Comparison of ENCODE assay signal across 9 cellular contexts in the genomic region with DNA sequence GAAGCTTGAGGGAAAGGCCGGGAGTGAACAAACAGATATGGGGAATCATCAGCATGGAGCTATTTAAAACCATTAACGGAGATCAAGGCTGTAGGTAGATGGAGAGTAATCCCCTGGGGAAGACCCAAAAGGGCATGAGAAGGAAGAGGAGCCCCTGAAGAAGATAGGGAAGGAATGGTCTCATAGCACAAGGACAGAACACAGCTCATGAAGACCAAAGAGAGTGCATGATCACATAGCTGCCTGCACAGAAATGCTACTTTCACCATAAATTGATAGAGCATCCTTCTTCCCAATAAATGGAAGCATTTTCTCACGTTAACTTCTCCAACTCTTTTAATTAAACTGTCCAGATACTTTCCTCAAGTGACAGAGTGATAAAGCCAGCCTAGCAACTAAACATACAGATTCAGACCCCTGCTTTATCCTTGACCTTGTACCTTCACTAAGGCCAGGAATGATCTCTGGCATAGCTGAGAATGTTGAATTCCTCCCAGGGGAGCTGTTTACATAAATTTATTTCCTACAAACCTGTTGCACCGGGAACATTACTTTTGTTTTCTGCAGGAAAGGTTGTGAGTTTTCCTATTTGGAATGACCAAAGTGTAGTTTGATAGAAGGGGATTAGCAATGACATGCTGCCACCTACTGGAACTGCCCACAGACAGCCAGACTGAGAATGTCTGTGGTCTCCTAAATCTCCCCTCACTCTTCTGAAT.
DNase-seq lines count a peak whose midpoint lies in the region; ATAC-seq, FAIRE-seq and TF ChIP-seq lines count a peak whose summit lies in the region.
"Had no signal": no experiment of that assay in that cellular context is flagged by ENCODE, and none has a peak within 500 bp of the region (broad histone marks: within the 10 kb centered on the region; RNA-seq: fewer than 3 reads in every experiment).

No MANE protein-coding gene starts in this region.

- intact Hi-C loops in GM12878 (cut with micrococcal nuclease; ENCODE audit: unreplicated experiment): no loop called here
- intact Hi-C loops in CD8-positive, alpha-beta T cell (cut with DNase I, micrococcal nuclease): no loop called here

- TF ChIP-seq EP300 in GM12878 (IDR thresholded peaks at IDR 0.05; ENCODE audit: borderline replicate concordance in 1 of 2, control insufficient read depth in 1 of 2, low read depth in 2 of 2, low read length in 2 of 2): no peak

- no peaks in the 10 kb centered on the region for H3K27me3 Mint-ChIP-seq in natural killer cell treated with Interleukin-12 subunit alpha and Interleukin-12 subunit beta and Interleukin-15 and Interleukin-18, amount 100 ng/mL, for 72 hours
- no peaks in the 10 kb centered on the region for H3K27me3 Mint-ChIP-seq in CD8-positive, alpha-beta T cell (ENCODE audit: low read depth)
- H3K27me3 Mint-ChIP-seq: activated B cell treated with CpG ODN at 0.5 μM for 24 hours had no signal

- peaks cover 0 to 4% of the 10 kb centered on the region in 2 donors for H3K4me1 Mint-ChIP-seq in natural killer cell treated with Interleukin-12 subunit alpha and Interleukin-12 subunit beta and Interleukin-15 and Interleukin-18, amount 100 ng/mL, for 72 hours (ENCODE audit: low read depth in 2 of 2)
- H3K4me1 Mint-ChIP-seq in CD8-positive, alpha-beta T cell (ENCODE audit: low read depth): no peaks in the 10 kb centered on the region
- H3K4me1 Mint-ChIP-seq: activated B cell treated with CpG ODN at 0.5 μM for 24 hours had no signal

- H3K27ac ChIP-seq in GM12878 (ENCODE audit: control insufficient read depth, insufficient read depth): no peak overlapping the region
- H3K27ac ChIP-seq in CD8-positive, alpha-beta T cell (ENCODE audit: low read depth, low read length): no peak overlapping the region

- H3K9ac ChIP-seq in GM12878 (ENCODE audit: control insufficient read depth, insufficient read depth, low read length): no peak overlapping the region

- CTCF ChIA-PET in GM12878 (lab: Yijun Ruan, JAX): interaction anchor here (1.0 to 2.0 kb wide), 3 partner anchors 8 to 16 kb away, joined by 3 to 7 read pairs (median 3); no protein-coding TSS in a partner anchor
- CTCF ChIA-PET in CD8-positive, alpha-beta T cell (lab: Charles Lee): no interaction called here

- H3K79me2 ChIP-seq in GM12878 (ENCODE audit: control insufficient read depth, insufficient read depth, low read length): no peaks in the 10 kb centered on the region

- no peak for TF ChIP-seq POLR2A in GM12878 (IDR thresholded peaks at IDR 0.05; ENCODE audit: low read depth, low read length)

- WGBS in GM12878 (ENCODE audit: insufficient coverage, insufficient replicate concordance, low lambda C conversion rate, missing lambda C conversion rate): 39% methylated on average over 4 of the region's 4 CpGs

- no peaks in the 10 kb centered on the region for H3K9me3 Mint-ChIP-seq in natural killer cell treated with Interleukin-12 subunit alpha and Interleukin-12 subunit beta and Interleukin-15 and Interleukin-18, amount 100 ng/mL, for 72 hours
- no peaks in the 10 kb centered on the region for H3K9me3 Mint-ChIP-seq in CD8-positive, alpha-beta T cell
- H3K9me3 Mint-ChIP-seq: activated B cell treated with CpG ODN at 0.5 μM for 24 hours had no signal

- H3K4me3 Mint-ChIP-seq in natural killer cell treated with Interleukin-12 subunit alpha and Interleukin-12 subunit beta and Interleukin-15 and Interleukin-18, amount 100 ng/mL, for 72 hours: no peak overlapping the region
- H3K4me3 Mint-ChIP-seq in CD8-positive, alpha-beta T cell: no peak overlapping the region
- H3K4me3 Mint-ChIP-seq: activated B cell treated with CpG ODN at 0.5 μM for 24 hours had no signal

- no peak overlapping the region for H3K27ac Mint-ChIP-seq in natural killer cell treated with Interleukin-12 subunit alpha and Interleukin-12 subunit beta and Interleukin-15 and Interleukin-18, amount 100 ng/mL, for 72 hours
- H3K27ac Mint-ChIP-seq in CD8-positive, alpha-beta T cell: no peak overlapping the region
- H3K27ac Mint-ChIP-seq: activated B cell treated with CpG ODN at 0.5 μM for 24 hours had no signal

- no peaks in the 10 kb centered on the region for H3K36me3 Mint-ChIP-seq in natural killer cell treated with Interleukin-12 subunit alpha and Interleukin-12 subunit beta and Interleukin-15 and Interleukin-18, amount 100 ng/mL, for 72 hours
- peaks cover 13% of the 10 kb centered on the region for H3K36me3 Mint-ChIP-seq in CD8-positive, alpha-beta T cell

- in situ Hi-C loops in GM12878 (cut with MboI): no loop called here

- H3K36me3 ChIP-seq in GM12878 (ENCODE audit: control insufficient read depth in 2 of 2, insufficient read depth in 2 of 2, low read length in 1 of 2) (no peaks in the 10 kb centered on the region), kidney epithelial cell (ENCODE audit: control insufficient read depth, insufficient read depth, low read length) (no peaks in the 10 kb centered on the region)
- no peaks in the 10 kb centered on the region for H3K36me3 ChIP-seq in CD8-positive, alpha-beta T cell (ENCODE audit: insufficient read depth, low read length)

- no peak overlapping the region for H3K4me2 ChIP-seq in GM12878 (ENCODE audit: control insufficient read depth, insufficient read depth)

- SMC1A ChIA-PET in GM12878 (lab: Charles Lee; ENCODE audit: uncharacterized antibody, unreplicated experiment): interaction anchor here (0.8 kb wide), 1 partner anchor 1112 kb away, joined by 4 read pairs; no protein-coding TSS in a partner anchor

- BruUV-seq in GM12878 (replicated peaks; lab: Mats Ljungman, UMichigan): no TSS peak

- no peaks in the 10 kb centered on the region for H3K9me3 ChIP-seq in GM12878 (replicated peaks; ENCODE audit: control insufficient read depth, insufficient read depth, low read length)
- H3K9me3 ChIP-seq in CD8-positive, alpha-beta T cell (ENCODE audit: low read length): no peaks in the 10 kb centered on the region

- TF ChIP-seq CTCF in GM12872 (IDR thresholded peaks at IDR 0.05; ENCODE audit: insufficient read depth, low read depth, low read length): peak; percentile 66
- TF ChIP-seq CTCF in GM12878 (IDR thresholded peaks at IDR 0.05 in 2 of 3, conservative IDR thresholded peaks at IDR 0.05 in 1 of 3; ENCODE audit: control insufficient read depth in 2 of 3, extremely low read depth in 1 of 3, insufficient read depth in 1 of 3, low read depth in 3 of 3, low read length in 3 of 3): peak; percentile 58 to 64 (median 63)
- TF ChIP-seq CTCF in kidney epithelial cell (IDR thresholded peaks at IDR 0.05; ENCODE audit: insufficient read depth, low read length, poor library complexity, severe bottlenecking): peak; percentile 87
- no peak for TF ChIP-seq CTCF in CD8-positive, alpha-beta T cell (IDR thresholded peaks at IDR 0.05)

- no peaks in the 10 kb centered on the region for H4K20me1 ChIP-seq in GM12878 (ENCODE audit: control insufficient read depth, insufficient read depth)

- no peak overlapping the region for H3K4me3 ChIP-seq in GM12878
- no peak overlapping the region for H3K4me3 ChIP-seq in kidney epithelial cell (ENCODE audit: low read depth, low read length)
- H3K4me3 ChIP-seq in CD8-positive, alpha-beta T cell (ENCODE audit: low read depth, low read length): no peak overlapping the region

- TF ChIP-seq RAD21 in GM12878 (IDR thresholded peaks at IDR 0.05; ENCODE audit: insufficient read depth, low read depth, low read length): peak; percentile 62

- H3K27me3 ChIP-seq in GM12878 (replicated peaks in 1 of 2; ENCODE audit: control insufficient read depth in 2 of 2, insufficient read depth in 2 of 2, low read length in 1 of 2) (no peaks in the 10 kb centered on the region), kidney epithelial cell (ENCODE audit: control insufficient read depth, insufficient read depth, low read length) (no peaks in the 10 kb centered on the region)
- no peaks in the 10 kb centered on the region for H3K27me3 ChIP-seq in CD8-positive, alpha-beta T cell (ENCODE audit: insufficient read depth, low read length)

- ATAC-seq in GM12878 (peak; percentile 55), HG02610 (IDR thresholded peaks at IDR 0.05; ENCODE audit: unreplicated experiment) (no peak)
- ATAC-seq in natural killer cell treated with Interleukin-12 subunit alpha and Interleukin-12 subunit beta and Interleukin-15 and Interleukin-18, amount 100 ng/mL, for 72 hours: no peak
- no peak for ATAC-seq in CD8-positive, alpha-beta T cell

- POLR2A ChIA-PET in GM12878 (lab: Charles Lee): no interaction called here
- POLR2A ChIA-PET in CD8-positive, alpha-beta T cell (lab: Charles Lee): no interaction called here

- DNase-seq in NCI-H1694 treated with DMSO at 0.1 percent for 48 hours (lab: John Stamatoyannopoulos, UW) (peak; percentile 32), GM12878 (ENCODE audit: low read depth, low spot score) (no peak), kidney epithelial cell (ENCODE audit: low read depth) (peak; percentile 2)
- no peak for DNase-seq in natural killer cell treated with Interleukin-12 subunit alpha and Interleukin-12 subunit beta and Interleukin-15 and Interleukin-18, amount 100 ng/mL, for 72 hours (ENCODE audit: low spot score)
- DNase-seq in CD8-positive, alpha-beta T cell: no peak
- DNase-seq in stimulated activated CD8-positive, alpha-beta memory T cell treated with anti-CD3 and anti-CD28 coated beads, Interleukin-4, amount 100 ng/mL, for 48 hours: no peak
- DNase-seq: activated B cell treated with CpG ODN at 0.5 μM for 24 hours had no signal

- no peaks in the 10 kb centered on the region for H3K4me1 ChIP-seq in GM12878 (ENCODE audit: control insufficient read depth, insufficient read depth, low read length)
- no peaks in the 10 kb centered on the region for H3K4me1 ChIP-seq in CD8-positive, alpha-beta T cell (ENCODE audit: insufficient read depth, low read length)

- no peak overlapping the region for H2AFZ ChIP-seq in GM12878 (ENCODE audit: control insufficient read depth, low read depth, low read length)

- RAD21 ChIA-PET in GM12878 (lab: Charles Lee; ENCODE audit: unreplicated experiment): interaction anchor here (0.6 to 0.7 kb wide), 2 partner anchors 197 to 518 kb away, joined by 3 read pairs; no protein-coding TSS in a partner anchor

- FAIRE-seq in GM12878 (lab: Jason Lieb, UNC): no peak

TF ChIP-seq in GM12878, 131 proteins besides CTCF, POLR2A, EP300 and RAD21 (continues in another document):
- TF ChIP-seq SMC3 (IDR thresholded peaks at IDR 0.05; ENCODE audit: borderline replicate concordance, low read length): peak; percentile 30; the same call in 1 of the 2 replicates

Comparison
In these comparisons a context has a peak if more than half of its experiments do, and no peak if none do; other contexts are left out.
1. DNase-seq: peak in NCI-H1694 treated with DMSO at 0.1 percent for 48 hours (single experiment) and kidney epithelial cell (single experiment); none in GM12878 (single experiment), natural killer cell treated with Interleukin-12 subunit alpha and Interleukin-12 subunit beta and Interleukin-15 and Interleukin-18, amount 100 ng/mL, for 72 hours (single experiment), CD8-positive, alpha-beta T cell (0 of 7) and stimulated activated CD8-positive, alpha-beta memory T cell treated with anti-CD3 and anti-CD28 coated beads, Interleukin-4, amount 100 ng/mL, for 48 hours (single experiment).